ENCODE assay signal across 9 cellular contexts in genomic region chr1:165073402-165074007, GRCh38.
DNase-seq lines count a peak whose midpoint lies in the region; ATAC-seq, FAIRE-seq and TF ChIP-seq lines count a peak whose summit lies in the region.
"Had no signal": no experiment of that assay in that cellular context is flagged by ENCODE, and none has a peak within 500 bp of the region (broad histone marks: within the 10 kb centered on the region; RNA-seq: fewer than 3 reads in every experiment).

No MANE protein-coding gene starts in this region.

- H3K9ac ChIP-seq in K562 (ENCODE audit: insufficient read depth in 1 of 2, low read depth in 2 of 2, low read length in 2 of 2), result no peak overlapping the region

- TF ChIP-seq POLR2A in K562 (conservative IDR thresholded peaks at IDR 0.05), result no peak

- no peaks in the 10 kb centered on the region for H3K9me1 ChIP-seq in K562 (ENCODE audit: control insufficient read depth, insufficient read depth, low read length)

- H3K4me3 ChIP-seq in K562, result no peak overlapping the region
- H3K4me3 ChIP-seq in thoracic aorta, result no peak overlapping the region
- H3K4me3 ChIP-seq: BLaER1 treated with 17β-estradiol and CSF1 and Interleukin-3, amounts not matched to agents 10 nM and 100 nM had no signal

- TF ChIP-seq CTCF in K562 (IDR thresholded peaks at IDR 0.05 in 2 of 3, conservative IDR thresholded peaks at IDR 0.05 in 1 of 3; ENCODE audit: insufficient read depth in 2 of 3, low read depth in 1 of 3, low read length in 3 of 3), result peak; percentile 60 to 70 (median 61)
- TF ChIP-seq CTCF in thoracic aorta (IDR thresholded peaks at IDR 0.05), result peak; percentile 62

- intact Hi-C loops in K562 (cut with micrococcal nuclease), result loop anchor here (1.0 to 5.0 kb wide), 6 partner anchors 286 to 1712 kb away; no protein-coding TSS in a partner anchor

- peak; percentile 74 for FAIRE-seq in K562 (lab: Jason Lieb, UNC)

- in situ Hi-C loops in K562 (cut with MboI), result loop anchor here (25.0 kb wide), 1 partner anchor 1661 kb away; no protein-coding TSS in a partner anchor

- peak; percentile 72 to 78 for TF ChIP-seq RAD21 in K562 (CRISPR knock-in tag; conservative IDR thresholded peaks at IDR 0.05 in 1 of 2, IDR thresholded peaks at IDR 0.05 in 1 of 2)

- POLR2A ChIA-PET in K562 (lab: Yijun Ruan, JAX), result no interaction called here

- H4K20me1 ChIP-seq in K562 (replicated peaks; ENCODE audit: control insufficient read depth, insufficient read depth, low read length), result no peaks in the 10 kb centered on the region
- H4K20me1 ChIP-seq: BLaER1 treated with 17β-estradiol and CSF1 and Interleukin-3, amounts not matched to agents 10 nM and 100 nM had no signal

- H3K27me3 ChIP-seq in K562 (ENCODE audit: control insufficient read depth in 2 of 2, insufficient read depth in 2 of 2, low read length in 2 of 2), result no peaks in the 10 kb centered on the region
- no peaks in the 10 kb centered on the region for H3K27me3 ChIP-seq in thoracic aorta (replicated peaks; ENCODE audit: insufficient read depth)
- H3K27me3 ChIP-seq: BLaER1 treated with 17β-estradiol and CSF1 and Interleukin-3, amounts not matched to agents 10 nM and 100 nM had no signal

- H3K36me3 ChIP-seq in K562 (ENCODE audit: control insufficient read depth, insufficient read depth, low read length), result no peaks in the 10 kb centered on the region
- H3K36me3 ChIP-seq in thoracic aorta, result no peaks in the 10 kb centered on the region
- H3K36me3 ChIP-seq: BLaER1 treated with 17β-estradiol and CSF1 and Interleukin-3, amounts not matched to agents 10 nM and 100 nM had no signal

- CTCF ChIA-PET in K562 (lab: Yijun Ruan, JAX; ENCODE audit: low intra/inter-chr PET ratio), result interaction anchor here (0.7 to 1.2 kb wide), 3 partner anchors 1663 to 1716 kb away, joined by 3 to 4 read pairs (median 3); no protein-coding TSS in a partner anchor

- H3K9me3 ChIP-seq in K562 (replicated peaks; ENCODE audit: control insufficient read depth, insufficient read depth, low read depth, low read length), result no peaks in the 10 kb centered on the region
- no peaks in the 10 kb centered on the region for H3K9me3 ChIP-seq in thoracic aorta
- H3K9me3 ChIP-seq: BLaER1 treated with 17β-estradiol and CSF1 and Interleukin-3, amounts not matched to agents 10 nM and 100 nM had no signal

- no peaks in the 10 kb centered on the region for H3K79me2 ChIP-seq in K562 (ENCODE audit: control insufficient read depth, insufficient read depth, low read length)

- H3K4me1 ChIP-seq in K562 (replicated peaks in 1 of 2; ENCODE audit: control insufficient read depth in 2 of 2, insufficient read depth in 2 of 2, low read length in 2 of 2) (no peaks in the 10 kb centered on the region), thoracic aorta (ENCODE audit: control insufficient read depth in 1 of 2, low read depth in 2 of 2) (no peaks in the 10 kb centered on the region)
- H3K4me1 ChIP-seq: BLaER1 treated with 17β-estradiol and CSF1 and Interleukin-3, amounts not matched to agents 10 nM and 100 nM had no signal

- no peak overlapping the region for H2AFZ ChIP-seq in K562 (ENCODE audit: low read depth, low read length)

- H3K27ac ChIP-seq in K562 (ENCODE audit: extremely low read depth, low read depth, low read length) (no peak overlapping the region), thoracic aorta (no peak overlapping the region)
- H3K27ac ChIP-seq: BLaER1 treated with 17β-estradiol and CSF1 and Interleukin-3, amounts not matched to agents 10 nM and 100 nM had no signal

- peak; percentile 82 for ATAC-seq in HG03159 (IDR thresholded peaks at IDR 0.05; ENCODE audit: unreplicated experiment)
- ATAC-seq in K562, result peak; percentile 88
- ATAC-seq in thoracic aorta (ENCODE audit: insufficient number of reproducible peaks, low FRiP score, low read depth), result no peak

- BruUV-seq in K562 (replicated peaks; lab: Mats Ljungman, UMichigan), result no TSS peak

- TF ChIP-seq EP300 in K562 (IDR thresholded peaks at IDR 0.05; ENCODE audit: low read length), result no peak

- no peak overlapping the region for H3K4me2 ChIP-seq in K562 (ENCODE audit: insufficient read depth, low read length)
- H3K4me2 ChIP-seq: BLaER1 treated with 17β-estradiol and CSF1 and Interleukin-3, amounts not matched to agents 10 nM and 100 nM had no signal

- WGBS in K562 (ENCODE audit: insufficient coverage, low coverage, missing lambda C conversion rate), result 2% methylated on average over 4 of the region's 4 CpGs

- DNase-seq in NCI-H524 (lab: John Stamatoyannopoulos, UW) (peak; percentile 34 to 69), NCI-H524 treated with DMSO at 0.1 percent for 48 hours (lab: John Stamatoyannopoulos, UW) (no peak), NCI-H2227 treated with DMSO at 0.1 percent for 48 hours (lab: John Stamatoyannopoulos, UW) (peak; percentile 49), K562 (ENCODE audit: extremely low read depth in 1 of 4, low spot score in 3 of 4) (peak in 3 of 4 experiments; percentile 23 to 57 (median 49)), inferior parietal cortex (ENCODE audit: extremely low spot score) (peak; percentile 85), thoracic aorta (ENCODE audit: low spot score) (no peak)
- DNase-seq in stimulated activated CD4-positive, alpha-beta T cell treated with anti-CD3 and anti-CD28 coated beads, Interleukin-15, amount 100 ng/mL, for 24 hours, result no peak

TF ChIP-seq in K562, 482 proteins besides CTCF, POLR2A, EP300 and RAD21:
- peak; percentile 49 for TF ChIP-seq SMC3 (conservative IDR thresholded peaks at IDR 0.05; ENCODE audit: insufficient read depth, low read depth, low read length)
- no peak for TF ChIP-seq ZNF24 (IDR thresholded peaks at IDR 0.05)
- TF ChIP-seq STAG1 (CRISPR knock-in tag; IDR thresholded peaks at IDR 0.05; ENCODE audit: borderline replicate concordance), result peak; percentile 68; the same call in 1 of the 2 replicates
- peak; percentile 57; the same call in 1 of the 2 replicates for TF ChIP-seq DEAF1 (CRISPR knock-in tag; IDR thresholded peaks at IDR 0.05)

Comparison
In these comparisons a context has a peak if more than half of its experiments do, and no peak if none do; other contexts are left out.
1. DNase-seq: peak in NCI-H524 (2 of 2), NCI-H2227 treated with DMSO at 0.1 percent for 48 hours (single experiment), K562 (3 of 4) and inferior parietal cortex (single experiment); none in NCI-H524 treated with DMSO at 0.1 percent for 48 hours (single experiment), thoracic aorta (single experiment) and stimulated activated CD4-positive, alpha-beta T cell treated with anti-CD3 and anti-CD28 coated beads, Interleukin-15, amount 100 ng/mL, for 24 hours (single experiment).